1 cellular context compared by ENCODE assay signal in the genomic region with DNA sequence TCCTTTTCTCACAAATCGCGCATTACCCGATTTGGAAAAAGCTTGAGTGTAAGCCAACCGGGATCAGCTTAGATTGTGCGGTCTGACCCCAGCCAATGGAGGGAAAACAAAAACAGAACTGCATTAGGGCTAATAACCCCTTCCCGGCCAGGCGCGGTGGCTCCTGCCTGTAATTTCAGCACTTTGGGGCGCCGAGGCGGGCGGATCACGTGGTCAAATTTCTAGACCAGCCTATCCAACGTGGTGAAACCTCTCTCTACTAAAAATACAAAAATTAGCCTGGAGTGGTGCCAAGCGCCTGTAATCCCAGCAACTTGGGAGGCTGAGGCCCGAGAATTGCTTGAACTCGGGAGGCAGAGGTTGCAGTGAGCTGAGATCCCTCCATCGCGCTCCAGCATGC.
A peak's percentile ranks its signal among the peaks of the same experiment; 100 is the strongest.
TF ChIP-seq lines count a peak whose summit lies in the region.

No MANE protein-coding gene starts in this region.

TF ChIP-seq in H1, 55 proteins besides CTCF, POLR2A, EP300 and RAD21:
- TF ChIP-seq, protein P1, sequence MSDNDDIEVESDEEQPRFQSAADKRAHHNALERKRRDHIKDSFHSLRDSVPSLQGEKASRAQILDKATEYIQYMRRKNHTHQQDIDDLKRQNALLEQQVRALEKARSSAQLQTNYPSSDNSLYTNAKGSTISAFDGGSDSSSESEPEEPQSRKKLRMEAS (IDR thresholded peaks at IDR 0.05) = peak; percentile 32; the same call in 1 of the 2 replicates
- TF ChIP-seq USF2 (IDR thresholded peaks at IDR 0.05; ENCODE audit: low read length) = peak; percentile 53; the same call in 1 of the 2 replicates
- 0 out of 2 replicates have a peak, but pooled peaks have one; percentile 12 for TF ChIP-seq PHF8 (conservative IDR thresholded peaks at IDR 0.05; ENCODE audit: low read depth, low read length)
- no peak for TF ChIP-seq YY1 (IDR thresholded peaks at IDR 0.05; ENCODE audit: low read depth, low read length)
- TF ChIP-seq KDM1A (IDR thresholded peaks at IDR 0.05; ENCODE audit: borderline replicate concordance, low read length) = no peak
- TF ChIP-seq, protein P2, sequence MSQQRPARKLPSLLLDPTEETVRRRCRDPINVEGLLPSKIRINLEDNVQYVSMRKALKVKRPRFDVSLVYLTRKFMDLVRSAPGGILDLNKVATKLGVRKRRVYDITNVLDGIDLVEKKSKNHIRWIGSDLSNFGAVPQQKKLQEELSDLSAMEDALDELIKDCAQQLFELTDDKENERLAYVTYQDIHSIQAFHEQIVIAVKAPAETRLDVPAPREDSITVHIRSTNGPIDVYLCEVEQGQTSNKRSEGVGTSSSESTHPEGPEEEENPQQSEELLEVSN (IDR thresholded peaks at IDR 0.05) = 0 out of 2 replicates have a peak, but pooled peaks have one; percentile 14
- no peak for TF ChIP-seq CHD2 (IDR thresholded peaks at IDR 0.05; ENCODE audit: low read length)
- peak; percentile 40; the same call in 1 of the 2 replicates for TF ChIP-seq TAF1 (IDR thresholded peaks at IDR 0.05; ENCODE audit: low read depth, low read length)
- TF ChIP-seq SRF (IDR thresholded peaks at IDR 0.05; ENCODE audit: low read depth, low read length) = no peak
